ENCODE assay signal across 15 cellular contexts in genomic region chr16:19699472-19699871, GRCh38. TPM values are rescaled to one million over a fixed set of nuclear protein-coding genes. Genes with fewer than 3 reads are reported as not detected.
DNase-seq lines count a peak whose midpoint lies in the region; ATAC-seq and TF ChIP-seq lines count a peak whose summit lies in the region.
"Had no signal": no experiment of that assay in that cellular context is flagged by ENCODE, and none has a peak within 500 bp of the region (broad histone marks: within the 10 kb centered on the region; RNA-seq: fewer than 3 reads in every experiment).

No MANE protein-coding gene starts in this region.

- no peak for TF ChIP-seq CTCF in CD4-positive, alpha-beta T cell (IDR thresholded peaks at IDR 0.05)
- TF ChIP-seq CTCF in Caco-2 (IDR thresholded peaks at IDR 0.05; ENCODE audit: insufficient read depth in 1 of 2, low read depth in 1 of 2, low read length in 1 of 2, severe bottlenecking in 1 of 2, unreplicated experiment in 1 of 2) (no peak), GM10266 (IDR thresholded peaks at IDR 0.05; ENCODE audit: control insufficient read depth, insufficient read depth, low read depth, missing control alignments) (no peak)

- peak overlapping the region; percentile 27 for H4K8ac ChIP-seq in mesenchymal stem cell (ENCODE audit: low read length)

- peak overlapping the region; percentile 94 for H3K27ac Mint-ChIP-seq in CD4-positive, alpha-beta T cell
- H3K27ac Mint-ChIP-seq in Caco-2 (ENCODE audit: unreplicated experiment), result no peak overlapping the region
- H3K27ac Mint-ChIP-seq: activated CD8-positive, alpha-beta memory T cell treated with anti-CD3 and anti-CD28 coated beads, Interleukin-2, amount 10 ng/mL, durations not matched to agents 7 days and 5 days had no signal

- no peak overlapping the region for H3K4me3 Mint-ChIP-seq in CD4-positive, alpha-beta T cell
- no peak overlapping the region for H3K4me3 Mint-ChIP-seq in Caco-2 (ENCODE audit: unreplicated experiment)
- H3K4me3 Mint-ChIP-seq: activated CD8-positive, alpha-beta memory T cell treated with anti-CD3 and anti-CD28 coated beads, Interleukin-2, amount 10 ng/mL, durations not matched to agents 7 days and 5 days had no signal

- H2BK15ac ChIP-seq in mesenchymal stem cell (ENCODE audit: low read depth, poor library complexity, severe bottlenecking), result peak overlapping the region; percentile 54

- H3K27me3 Mint-ChIP-seq in CD4-positive, alpha-beta T cell, result no peaks in the 10 kb centered on the region
- H3K27me3 Mint-ChIP-seq in Caco-2 (ENCODE audit: insufficient read depth, unreplicated experiment), result no peaks in the 10 kb centered on the region
- H3K27me3 Mint-ChIP-seq: activated CD8-positive, alpha-beta memory T cell treated with anti-CD3 and anti-CD28 coated beads, Interleukin-2, amount 10 ng/mL, durations not matched to agents 7 days and 5 days had no signal

- H3K4me1 ChIP-seq in mesenchymal stem cell (ENCODE audit: control insufficient read depth, insufficient read depth, low read depth, low read length) (peaks cover 24% of the 10 kb centered on the region), Caco-2 (peaks cover 11% of the 10 kb centered on the region)

- H3K36me3 ChIP-seq in mesenchymal stem cell (ENCODE audit: control insufficient read depth in 1 of 2, insufficient read depth in 2 of 2, low read depth in 1 of 2, low read length in 2 of 2), result peaks cover 33% of the 10 kb centered on the region in 2 experiments
- H3K36me3 ChIP-seq in Caco-2 (ENCODE audit: control insufficient read depth, insufficient read depth, low read length), result no peaks in the 10 kb centered on the region; the same call in none of the 2 replicates

- peaks cover 25% of the 10 kb centered on the region for H3K79me1 ChIP-seq in mesenchymal stem cell (replicated peaks; ENCODE audit: low read length, poor library complexity, severe bottlenecking)

- no peaks in the 10 kb centered on the region for H3K27me3 ChIP-seq in CD4-positive, alpha-beta T cell (ENCODE audit: control insufficient read depth, insufficient read depth, low read length)
- H3K27me3 ChIP-seq in mesenchymal stem cell (ENCODE audit: control insufficient read depth in 1 of 2, insufficient read depth in 1 of 2, low read length in 2 of 2) (no peaks in the 10 kb centered on the region), Caco-2 (replicated peaks; ENCODE audit: control insufficient read depth, insufficient read depth, low read length) (no peaks in the 10 kb centered on the region)
- H3K27me3 ChIP-seq: SJSA1 had no signal

- peak overlapping the region; percentile 72 for H2AK5ac ChIP-seq in mesenchymal stem cell (ENCODE audit: low read length, severe bottlenecking)

- peak overlapping the region; percentile 19 to 34 for H3K18ac ChIP-seq in mesenchymal stem cell (ENCODE audit: low read depth in 1 of 2, low read length in 2 of 2)

- H2AFZ ChIP-seq in mesenchymal stem cell (ENCODE audit: low read depth, low read length), result no peak overlapping the region
- H2AFZ ChIP-seq: PC-9 had no signal

- intact Hi-C loops in CD4-positive, alpha-beta T cell (cut with DNase I, micrococcal nuclease), result no loop called here
- intact Hi-C loops in Caco-2 (cut with micrococcal nuclease; ENCODE audit: unreplicated experiment), result no loop called here

- H3K14ac ChIP-seq in mesenchymal stem cell (ENCODE audit: low read length in 2 of 2), result peak overlapping the region in 1 of 2 experiments; percentile 8

- CTCF ChIA-PET in CD4-positive, alpha-beta T cell (lab: Charles Lee), result no interaction called here
- CTCF ChIA-PET in Caco-2 (lab: Charles Lee), result no interaction called here

- no peak overlapping the region for H3K4me2 ChIP-seq in mesenchymal stem cell (ENCODE audit: low read length, poor library complexity, severe bottlenecking)
- H3K4me2 ChIP-seq: PC-9 had no signal

- H3K9me3 ChIP-seq in CD4-positive, alpha-beta T cell (ENCODE audit: control insufficient read depth, low read length), result no peaks in the 10 kb centered on the region
- H3K9me3 ChIP-seq in mesenchymal stem cell (ENCODE audit: control insufficient read depth, low read length) (no peaks in the 10 kb centered on the region), Caco-2 (no peaks in the 10 kb centered on the region)
- H3K9me3 ChIP-seq: SJSA1 had no signal

- ATAC-seq in CD4-positive, alpha-beta T cell (ENCODE audit: poor library complexity), result no peak
- ATAC-seq: activated CD8-positive, alpha-beta memory T cell treated with anti-CD3 and anti-CD28 coated beads, Interleukin-2, amount 10 ng/mL, durations not matched to agents 7 days and 5 days had no signal

- H3K4me3 ChIP-seq in mesenchymal stem cell (ENCODE audit: insufficient read depth in 1 of 2, low read depth in 1 of 2, low read length in 2 of 2), result no peak overlapping the region
- H3K4me3 ChIP-seq in Caco-2 (ENCODE audit: low read depth, low read length), result no peak overlapping the region
- H3K4me3 ChIP-seq: PC-9, SJSA1 had no signal

- 99% methylated on average over 8 of the region's 8 CpGs for whole genome bisulfite sequencing in mesenchymal stem cell

- POLR2A ChIA-PET in CD4-positive, alpha-beta T cell (lab: Charles Lee), result interaction anchor here (1.1 to 2.1 kb wide), 4 partner anchors 11 to 144 kb away, joined by 3 to 7 read pairs (median 3); partner anchors contain the start of genes IQCK, KNOP1 and VPS35L
- POLR2A ChIA-PET in Caco-2 (lab: Charles Lee), result interaction anchor here (1.0 kb wide), 1 partner anchor 19 kb away, joined by 3 read pairs; the partner anchor contains the start of genes IQCK and KNOP1

- peak overlapping the region; percentile 39 for H2BK120ac ChIP-seq in mesenchymal stem cell (ENCODE audit: low read depth, low read length)

- peak overlapping the region; percentile 13 to 53 for H3K4ac ChIP-seq in mesenchymal stem cell (ENCODE audit: low read depth in 1 of 2, low read length in 2 of 2)

- no peak overlapping the region for H3K27ac ChIP-seq in CD4-positive, alpha-beta T cell (ENCODE audit: low read depth, low read length)
- H3K27ac ChIP-seq in angular gyrus (ENCODE audit: low read depth, low read length) (peak overlapping the region; percentile 78), mesenchymal stem cell (ENCODE audit: low read length, poor library complexity, severe bottlenecking) (peak overlapping the region; percentile 19), substantia nigra (ENCODE audit: low read depth, low read length, poor library complexity, severe bottlenecking) (peak overlapping the region; percentile 83)
- H3K27ac ChIP-seq: PC-9, SJSA1 had no signal

- H3K9ac ChIP-seq in mesenchymal stem cell (ENCODE audit: low read length), result peak overlapping the region; percentile 67

- DNase-seq in CD4-positive, alpha-beta T cell, result no peak
- no peak for DNase-seq in mesenchymal stem cell
- peak in 1 of 49 donors; percentile 8 for DNase-seq in substantia nigra (lab: John Stamatoyannopoulos, UW)
- DNase-seq in Caco-2, result no peak
- no peak for DNase-seq in GM10266 (ENCODE audit: extremely low spot score)
- no peak for DNase-seq in NCI-H128 (lab: John Stamatoyannopoulos, UW; ENCODE audit: unreplicated experiment)
- no peak for DNase-seq in NCI-H2171 treated with DMSO at 0.1 percent for 48 hours (lab: John Stamatoyannopoulos, UW)
- DNase-seq: activated CD8-positive, alpha-beta memory T cell treated with anti-CD3 and anti-CD28 coated beads, Interleukin-2, amount 10 ng/mL, durations not matched to agents 7 days and 5 days; activated effector memory CD4-positive, alpha-beta T cell treated with Interleukin-2 at 50 U/mL for 16 hours; NCI-H2171; NCI-H82; stimulated activated naive CD8-positive, alpha-beta T cell treated with anti-CD3 and anti-CD28 coated beads, Interleukin-15, Interleukin-2, amounts not matched to agents 100 U/mL and 50 U/mL, for 24 hours had no signal

- H3K23ac ChIP-seq in mesenchymal stem cell (ENCODE audit: low read length in 2 of 2), result no peak overlapping the region

- no TSS peak for BruUV-seq in Caco-2 (replicated peaks; lab: Mats Ljungman, UMichigan)

- peak overlapping the region; percentile 73 for H4K91ac ChIP-seq in mesenchymal stem cell (ENCODE audit: low read length)

- no peaks in the 10 kb centered on the region for H3K9me3 Mint-ChIP-seq in CD4-positive, alpha-beta T cell
- H3K9me3 Mint-ChIP-seq in Caco-2 (ENCODE audit: unreplicated experiment), result no peaks in the 10 kb centered on the region

- H3K36me3 Mint-ChIP-seq in CD4-positive, alpha-beta T cell (ENCODE audit: low read depth), result peaks cover 66% of the 10 kb centered on the region
- peaks cover 27% of the 10 kb centered on the region for H3K36me3 Mint-ChIP-seq in Caco-2 (ENCODE audit: insufficient read depth, unreplicated experiment)

- H3K4me1 Mint-ChIP-seq in CD4-positive, alpha-beta T cell (ENCODE audit: low read depth), result peaks cover 53% of the 10 kb centered on the region
- H3K4me1 Mint-ChIP-seq in Caco-2 (ENCODE audit: low read depth, unreplicated experiment), result peaks cover 15% of the 10 kb centered on the region

- H2BK12ac ChIP-seq in mesenchymal stem cell (ENCODE audit: low read length in 2 of 2), result peak overlapping the region; percentile 59 to 79

- no peak overlapping the region for H2BK5ac ChIP-seq in mesenchymal stem cell (ENCODE audit: low read depth, low read length, poor library complexity, severe bottlenecking)

RNA-seq across cellular contexts. Expression of gene KNOP1, which starts 18.6 kb away (rescaled TPM):
- 1 to 10 TPM; 3.5 to 4.1 TPM for total RNA-seq in CD4-positive, alpha-beta T cell
- polyA plus RNA-seq in mesenchymal stem cell (2013, experiment 1 of 2), result 49.1 TPM
- 47.9 TPM for polyA plus RNA-seq in mesenchymal stem cell (2013, experiment 2 of 2)
- 29.3 and 31.4 TPM in 2 replicates for total RNA-seq in Caco-2 (2022)

RNA-seq across cellular contexts. Expression of gene IQCK, which starts 18.6 kb away (rescaled TPM):
- 1 to 10 TPM; 1.6 to 1.7 TPM for total RNA-seq in CD4-positive, alpha-beta T cell
- 17.2 TPM for polyA plus RNA-seq in mesenchymal stem cell (2013, experiment 1 of 2)
- 16.6 TPM for polyA plus RNA-seq in mesenchymal stem cell (2013, experiment 2 of 2)
- 1.7 and 2.0 TPM in 2 replicates for total RNA-seq in Caco-2 (2022)
